In genomic region chr5:163867324-163867723, GRCh38 we compare ENCODE assay signal across 19 cellular contexts.
DNase-seq lines count a peak whose midpoint lies in the region; ATAC-seq and TF ChIP-seq lines count a peak whose summit lies in the region.
"Had no signal": no experiment of that assay in that cellular context is flagged by ENCODE, and none has a peak within 500 bp of the region (broad histone marks: within the 10 kb centered on the region; RNA-seq: fewer than 3 reads in every experiment).

No MANE protein-coding gene starts in this region.

- DNase-seq in EL (peak; percentile 29), NCI-H226 (peak; percentile 54), dermis blood vessel endothelial cell (peak; percentile 70), mesothelial cell of epicardium (ENCODE audit: low spot score in 2 of 2, unreplicated experiment in 2 of 2) (no peak), AG08395 (ENCODE audit: low spot score) (no peak), left ventricle myocardium inferior (no peak)
- DNase-seq in natural killer cell treated with Interleukin-12 subunit alpha and Interleukin-12 subunit beta and Interleukin-15 and Interleukin-18, amount 100 ng/mL, for 72 hours (ENCODE audit: low spot score), result no peak
- DNase-seq in T-helper 2 cell treated with Interferon-gamma antibody and Interleukin-4, amounts not matched to agents 5 μg/mL and 100 μg/mL, for 36 hours (ENCODE audit: low spot score), result no peak
- DNase-seq: ACHN, DMS 273 treated with DMSO at 0.1 percent for 48 hours, DND-41, GDM1, Karpas-422, NCI-H1417 treated with DMSO at 0.1 percent for 48 hours, NCI-H1930, NCI-H69, SHP77 had no signal

- no peaks in the 10 kb centered on the region for H3K36me3 ChIP-seq in left ventricle myocardium inferior

- no peak overlapping the region for H3K27ac ChIP-seq in left ventricle myocardium inferior (replicated peaks)

- H3K27me3 Mint-ChIP-seq in mesothelial cell of epicardium (ENCODE audit: low read depth), result no peaks in the 10 kb centered on the region
- peaks cover 0 to 3% of the 10 kb centered on the region in 2 donors for H3K27me3 Mint-ChIP-seq in natural killer cell treated with Interleukin-12 subunit alpha and Interleukin-12 subunit beta and Interleukin-15 and Interleukin-18, amount 100 ng/mL, for 72 hours
- no peaks in the 10 kb centered on the region for H3K27me3 Mint-ChIP-seq in T-helper 2 cell treated with Interferon-gamma antibody and Interleukin-4, amounts not matched to agents 5 μg/mL and 100 μg/mL, for 36 hours (ENCODE audit: low read depth)

- no peaks in the 10 kb centered on the region for H3K36me3 Mint-ChIP-seq in mesothelial cell of epicardium
- H3K36me3 Mint-ChIP-seq in natural killer cell treated with Interleukin-12 subunit alpha and Interleukin-12 subunit beta and Interleukin-15 and Interleukin-18, amount 100 ng/mL, for 72 hours, result no peaks in the 10 kb centered on the region
- H3K36me3 Mint-ChIP-seq in T-helper 2 cell treated with Interferon-gamma antibody and Interleukin-4, amounts not matched to agents 5 μg/mL and 100 μg/mL, for 36 hours (ENCODE audit: low read depth), result no peaks in the 10 kb centered on the region
- H3K36me3 Mint-ChIP-seq: CD14-positive monocyte had no signal

- no peak overlapping the region for H3K4me3 ChIP-seq in left ventricle myocardium inferior

- intact Hi-C loops in left ventricle myocardium inferior (cut with micrococcal nuclease), result no loop called here

- no peaks in the 10 kb centered on the region for H3K9me3 ChIP-seq in left ventricle myocardium inferior (replicated peaks)

- H3K27ac Mint-ChIP-seq in mesothelial cell of epicardium, result peak overlapping the region; percentile 82
- no peak overlapping the region for H3K27ac Mint-ChIP-seq in natural killer cell treated with Interleukin-12 subunit alpha and Interleukin-12 subunit beta and Interleukin-15 and Interleukin-18, amount 100 ng/mL, for 72 hours
- H3K27ac Mint-ChIP-seq in T-helper 2 cell treated with Interferon-gamma antibody and Interleukin-4, amounts not matched to agents 5 μg/mL and 100 μg/mL, for 36 hours, result no peak overlapping the region
- H3K27ac Mint-ChIP-seq: CD14-positive monocyte, IgD-negative memory B cell had no signal

- TF ChIP-seq CTCF in mesothelial cell of epicardium (IDR thresholded peaks at IDR 0.05; ENCODE audit: unreplicated experiment) (no peak), left ventricle myocardium inferior (IDR thresholded peaks at IDR 0.05; ENCODE audit: borderline replicate concordance) (no peak)

- no peaks in the 10 kb centered on the region for H3K9me3 Mint-ChIP-seq in mesothelial cell of epicardium
- H3K9me3 Mint-ChIP-seq in natural killer cell treated with Interleukin-12 subunit alpha and Interleukin-12 subunit beta and Interleukin-15 and Interleukin-18, amount 100 ng/mL, for 72 hours, result no peaks in the 10 kb centered on the region
- no peaks in the 10 kb centered on the region for H3K9me3 Mint-ChIP-seq in T-helper 2 cell treated with Interferon-gamma antibody and Interleukin-4, amounts not matched to agents 5 μg/mL and 100 μg/mL, for 36 hours

- H3K4me3 Mint-ChIP-seq in mesothelial cell of epicardium, result no peak overlapping the region
- H3K4me3 Mint-ChIP-seq in natural killer cell treated with Interleukin-12 subunit alpha and Interleukin-12 subunit beta and Interleukin-15 and Interleukin-18, amount 100 ng/mL, for 72 hours, result no peak overlapping the region
- no peak overlapping the region for H3K4me3 Mint-ChIP-seq in T-helper 2 cell treated with Interferon-gamma antibody and Interleukin-4, amounts not matched to agents 5 μg/mL and 100 μg/mL, for 36 hours
- H3K4me3 Mint-ChIP-seq: CD14-positive monocyte, IgD-negative memory B cell had no signal

- H3K4me1 ChIP-seq in left ventricle myocardium inferior, result no peaks in the 10 kb centered on the region

- ATAC-seq in natural killer cell treated with Interleukin-12 subunit alpha and Interleukin-12 subunit beta and Interleukin-15 and Interleukin-18, amount 100 ng/mL, for 72 hours, result no peak

- no peaks in the 10 kb centered on the region for H3K27me3 ChIP-seq in left ventricle myocardium inferior (ENCODE audit: low read depth)

- peaks cover 30% of the 10 kb centered on the region for H3K4me1 Mint-ChIP-seq in mesothelial cell of epicardium
- H3K4me1 Mint-ChIP-seq in natural killer cell treated with Interleukin-12 subunit alpha and Interleukin-12 subunit beta and Interleukin-15 and Interleukin-18, amount 100 ng/mL, for 72 hours (ENCODE audit: low read depth in 2 of 2), result no peaks in the 10 kb centered on the region
- H3K4me1 Mint-ChIP-seq in T-helper 2 cell treated with Interferon-gamma antibody and Interleukin-4, amounts not matched to agents 5 μg/mL and 100 μg/mL, for 36 hours (ENCODE audit: low read depth), result no peaks in the 10 kb centered on the region
- H3K4me1 Mint-ChIP-seq: CD14-positive monocyte had no signal

Comparison
In these comparisons a context has a peak if more than half of its experiments do, and no peak if none do; other contexts are left out.
1. DNase-seq: peak in EL (single experiment), NCI-H226 (single experiment) and dermis blood vessel endothelial cell (single experiment); none in mesothelial cell of epicardium (0 of 2), AG08395 (single experiment), left ventricle myocardium inferior (single experiment), natural killer cell treated with Interleukin-12 subunit alpha and Interleukin-12 subunit beta and Interleukin-15 and Interleukin-18, amount 100 ng/mL, for 72 hours (single experiment) and T-helper 2 cell treated with Interferon-gamma antibody and Interleukin-4, amounts not matched to agents 5 μg/mL and 100 μg/mL, for 36 hours (single experiment).